31 cellular contexts compared by ENCODE assay signal in genomic region chr2:9123069-9123468, GRCh38.
"Had no signal": no experiment of that assay in that cellular context is flagged by ENCODE, and none has a peak within 500 bp of the region (broad histone marks: within the 10 kb centered on the region; RNA-seq: fewer than 3 reads in every experiment).

No MANE protein-coding gene starts in this region.

- H3K4me3 ChIP-seq: ascending aorta, breast epithelium, cardiac muscle cell, coronary artery, esophagus squamous epithelium, gastroesophageal sphincter, heart right ventricle had no signal

- ATAC-seq: effector memory CD8-positive, alpha-beta T cell; gastroesophageal sphincter; heart right ventricle had no signal

- DNase-seq: activated CD4-positive, alpha-beta memory T cell treated with anti-CD3 and anti-CD28 coated beads, Interleukin-2, amount 10 ng/mL, durations not matched to agents 7 days and 5 days; activated CD4-positive, alpha-beta T cell treated with anti-CD3 and anti-CD28 coated beads for 36 hours; activated CD4-positive, alpha-beta T cell treated with anti-CD3 and anti-CD28 coated beads, Interleukin-2, amount 10 ng/mL, durations not matched to agents 7 days and 5 days; activated CD4-positive, alpha-beta T cell treated with anti-CD3 and anti-CD28 coated beads, Interleukin-2, amount 50 U/mL, for 4 hours; activated CD4-positive, CD25-positive, alpha-beta regulatory T cell; activated CD4-positive, CD25-positive, alpha-beta regulatory T cell treated with anti-CD3 and anti-CD28 coated beads, Interleukin-2, amount 50 U/mL, for 72 hours; activated CD8-positive, alpha-beta memory T cell treated with anti-CD3 and anti-CD28 coated beads, Interleukin-2, amount 50 U/mL, for 48 hours; activated gamma-delta T cell; activated naive CD4-positive, alpha-beta T cell; activated naive CD4-positive, alpha-beta T cell treated with anti-CD3 and anti-CD28 coated beads, Interleukin-2, amount 10 ng/mL, durations not matched to agents 7 days and 5 days; activated naive CD8-positive, alpha-beta T cell treated with anti-CD3 and anti-CD28 coated beads, Interleukin-2, amount 10 ng/mL, durations not matched to agents 7 days and 5 days; activated T-cell treated with anti-CD3 and anti-CD28 coated beads for 4 hours; activated T-cell treated with anti-CD3 and anti-CD28 coated beads, Interleukin-2, amount 50 U/mL, for 24 hours; activated T-cell treated with anti-CD3 and anti-CD28 coated beads, Interleukin-2, amount 50 U/mL, for 72 hours; central memory CD4-positive, alpha-beta T cell; cerebellar nuclear complex; dermis blood vessel endothelial cell; effector CD4-positive, alpha-beta T cell; effector memory CD8-positive, alpha-beta T cell; esophagus squamous epithelium; foreskin melanocyte; heart right ventricle; T-helper 2 cell had no signal

- FAIRE-seq: endometrium, endothelial cell of umbilical vein had no signal

- H3K36me3 ChIP-seq: ascending aorta, breast epithelium, cardiac muscle cell, esophagus squamous epithelium, gastroesophageal sphincter, heart right ventricle had no signal

- H3K27me3 ChIP-seq: ascending aorta, breast epithelium, cardiac muscle cell, esophagus squamous epithelium, gastroesophageal sphincter, heart right ventricle had no signal

- H3K27ac ChIP-seq: ascending aorta, breast epithelium, cardiac muscle cell, coronary artery, epithelial cell of prostate, esophagus squamous epithelium, gastroesophageal sphincter, heart right ventricle had no signal

- H3K4me1 ChIP-seq: ascending aorta, breast epithelium, esophagus squamous epithelium, gastroesophageal sphincter had no signal

- H3K9me3 ChIP-seq: ascending aorta, esophagus squamous epithelium, gastroesophageal sphincter had no signal
